Comparison of ENCODE assay signal across 24 cellular contexts in the genomic region with DNA sequence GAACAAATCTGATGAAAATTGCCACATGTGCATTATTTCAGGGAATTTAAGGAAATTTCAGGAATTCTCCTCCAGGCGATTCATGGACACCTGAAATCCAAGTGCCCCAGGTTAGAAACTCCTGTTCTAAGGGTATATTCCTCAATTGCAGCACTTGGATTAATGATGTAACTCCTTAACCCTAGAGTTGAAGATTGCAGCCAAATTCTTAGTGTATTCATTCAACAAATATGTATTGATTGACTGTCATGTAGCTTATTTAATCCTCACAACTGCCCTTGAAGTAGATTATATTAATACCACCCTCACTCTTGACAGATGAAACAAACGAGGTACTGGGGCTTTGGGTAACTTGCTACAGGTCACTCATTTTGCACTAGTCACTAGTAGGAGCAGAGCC. TPM values are rescaled to one million over a fixed set of nuclear protein-coding genes. Genes with fewer than 3 reads are reported as not detected.
"Had no signal": no experiment of that assay in that cellular context is flagged by ENCODE, and none has a peak within 500 bp of the region (broad histone marks: within the 10 kb centered on the region; RNA-seq: fewer than 3 reads in every experiment).

No MANE protein-coding gene starts in this region.

- H3K4me1 ChIP-seq: body of pancreas, colonic mucosa, lower lobe of right lung, parathyroid adenoma, right lobe of liver, spleen, tibial artery had no signal

- H3K36me3 Mint-ChIP-seq: activated CD8-positive, alpha-beta memory T cell treated with anti-CD3 and anti-CD28 coated beads, Interleukin-2, amount 10 ng/mL, durations not matched to agents 7 days and 5 days; activated naive CD8-positive, alpha-beta T cell treated with anti-CD3 and anti-CD28 coated beads for 36 hours; natural killer cell; stimulated activated naive B cell treated with anti-CD40 and anti-IgM and Interleukin-4, amounts not matched to agents 10 μg/mL and 1 μg/mL and 100 μg/mL, for 72 hours; T-cell had no signal

- H3K27ac Mint-ChIP-seq: activated CD4-positive, alpha-beta memory T cell treated with anti-CD3 and anti-CD28 coated beads, Interleukin-2, amount 10 ng/mL, durations not matched to agents 7 days and 5 days; activated CD8-positive, alpha-beta memory T cell treated with anti-CD3 and anti-CD28 coated beads, Interleukin-2, amount 10 ng/mL, durations not matched to agents 7 days and 5 days; activated naive CD8-positive, alpha-beta T cell treated with anti-CD3 and anti-CD28 coated beads for 36 hours; natural killer cell; stimulated activated naive B cell treated with anti-CD40 and anti-IgM and Interleukin-4, amounts not matched to agents 10 μg/mL and 1 μg/mL and 100 μg/mL, for 72 hours; T-cell had no signal

- H3K4me3 Mint-ChIP-seq: activated CD4-positive, alpha-beta memory T cell treated with anti-CD3 and anti-CD28 coated beads, Interleukin-2, amount 10 ng/mL, durations not matched to agents 7 days and 5 days; activated CD8-positive, alpha-beta memory T cell treated with anti-CD3 and anti-CD28 coated beads, Interleukin-2, amount 10 ng/mL, durations not matched to agents 7 days and 5 days; activated naive CD8-positive, alpha-beta T cell treated with anti-CD3 and anti-CD28 coated beads for 36 hours; natural killer cell; stimulated activated naive B cell treated with anti-CD40 and anti-IgM and Interleukin-4, amounts not matched to agents 10 μg/mL and 1 μg/mL and 100 μg/mL, for 72 hours; T-cell had no signal

- H3K27me3 ChIP-seq: body of pancreas, colonic mucosa, right lobe of liver, tibial artery had no signal

- ATAC-seq: activated CD8-positive, alpha-beta memory T cell treated with anti-CD3 and anti-CD28 coated beads, Interleukin-2, amount 10 ng/mL, durations not matched to agents 7 days and 5 days; body of pancreas; esophagus mucosa; lower lobe of right lung; natural killer cell; right lobe of liver; stimulated activated naive B cell treated with anti-CD40 and anti-IgM and Interleukin-4, amounts not matched to agents 10 μg/mL and 1 μg/mL and 100 μg/mL, for 72 hours; T-cell had no signal

- H3K27me3 Mint-ChIP-seq: activated naive CD8-positive, alpha-beta T cell treated with anti-CD3 and anti-CD28 coated beads for 36 hours had no signal

- H3K36me3 ChIP-seq: colonic mucosa, lower lobe of right lung, neutrophil, right lobe of liver, spleen, tibial artery had no signal

- H3K9me3 Mint-ChIP-seq: activated CD4-positive, alpha-beta memory T cell treated with anti-CD3 and anti-CD28 coated beads, Interleukin-2, amount 10 ng/mL, durations not matched to agents 7 days and 5 days; activated naive CD8-positive, alpha-beta T cell treated with anti-CD3 and anti-CD28 coated beads for 36 hours; natural killer cell; stimulated activated naive B cell treated with anti-CD40 and anti-IgM and Interleukin-4, amounts not matched to agents 10 μg/mL and 1 μg/mL and 100 μg/mL, for 72 hours; T-cell had no signal

- DNase-seq: activated CD4-positive, alpha-beta memory T cell treated with anti-CD3 and anti-CD28 coated beads, Interleukin-2, amount 10 ng/mL, durations not matched to agents 7 days and 5 days; activated CD4-positive, alpha-beta T cell treated with anti-CD3 and anti-CD28 coated beads for 48 hours; activated CD4-positive, CD25-positive, alpha-beta regulatory T cell; activated CD8-positive, alpha-beta memory T cell treated with anti-CD3 and anti-CD28 coated beads, Interleukin-2, amount 10 ng/mL, durations not matched to agents 7 days and 5 days; activated naive CD8-positive, alpha-beta T cell treated with anti-CD3 and anti-CD28 coated beads for 36 hours; amygdala; body of pancreas; central memory CD4-positive, alpha-beta T cell; colonic mucosa; head of caudate nucleus; lower lobe of right lung; natural killer cell; right lobe of liver; spleen; stimulated activated CD4-positive, alpha-beta T cell treated with anti-CD3 and anti-CD28 coated beads, Interleukin-4, amount 100 ng/mL, for 4 hours; stimulated activated naive B cell treated with anti-CD40 and anti-IgM and Interleukin-4, amounts not matched to agents 10 μg/mL and 1 μg/mL and 100 μg/mL, for 72 hours; T-cell; tibial artery had no signal

- H3K9me3 ChIP-seq: body of pancreas, colonic mucosa, lower lobe of right lung, neutrophil, right lobe of liver, spleen, tibial artery had no signal

- FAIRE-seq: endometrium, frontal cortex, urothelium cell line had no signal

- H3K4me3 ChIP-seq: body of pancreas, colonic mucosa, lower lobe of right lung, right lobe of liver, spleen, tibial artery had no signal

- H3K4me1 Mint-ChIP-seq: activated naive CD8-positive, alpha-beta T cell treated with anti-CD3 and anti-CD28 coated beads for 36 hours; stimulated activated naive B cell treated with anti-CD40 and anti-IgM and Interleukin-4, amounts not matched to agents 10 μg/mL and 1 μg/mL and 100 μg/mL, for 72 hours had no signal

- H3K27ac ChIP-seq: body of pancreas, colonic mucosa, lower lobe of right lung, neutrophil, parathyroid adenoma, right lobe of liver, spleen, tibial artery had no signal

RNA-seq across cellular contexts. Expression of gene MAGEA6, which starts 49.8 kb away (rescaled TPM):
- total RNA-seq: activated CD4-positive, alpha-beta memory T cell treated with anti-CD3 and anti-CD28 coated beads, Interleukin-2, amount 10 ng/mL, durations not matched to agents 7 days and 5 days; activated CD8-positive, alpha-beta memory T cell treated with anti-CD3 and anti-CD28 coated beads, Interleukin-2, amount 10 ng/mL, durations not matched to agents 7 days and 5 days; activated naive CD8-positive, alpha-beta T cell treated with anti-CD3 and anti-CD28 coated beads for 36 hours; body of pancreas; esophagus mucosa; frontal cortex; lower lobe of right lung; natural killer cell; right lobe of liver; spleen had no signal
